ENCODE assay signal across 24 cellular contexts in genomic region chr4:61605971-61606370, GRCh38.
"Had no signal": no experiment of that assay in that cellular context is flagged by ENCODE, and none has a peak within 500 bp of the region (broad histone marks: within the 10 kb centered on the region; RNA-seq: fewer than 3 reads in every experiment).

No MANE protein-coding gene starts in this region.

- H3K27ac Mint-ChIP-seq: activated CD4-positive, alpha-beta memory T cell treated with anti-CD3 and anti-CD28 coated beads for 36 hours; activated CD4-positive, alpha-beta T cell treated with anti-CD3 and anti-CD28 coated beads, Interleukin-2, amount 10 ng/mL, durations not matched to agents 7 days and 5 days; activated naive CD8-positive, alpha-beta T cell treated with anti-CD3 and anti-CD28 coated beads for 36 hours had no signal

- H3K27ac ChIP-seq: brain microvascular endothelial cell, cardiac muscle cell, SJCRH30, VCaP had no signal

- H3K4me3 ChIP-seq: cardiac muscle cell, SJCRH30 had no signal

- H3K36me3 Mint-ChIP-seq: activated CD4-positive, alpha-beta memory T cell treated with anti-CD3 and anti-CD28 coated beads for 36 hours; activated naive CD8-positive, alpha-beta T cell treated with anti-CD3 and anti-CD28 coated beads for 36 hours had no signal

- DNase-seq: activated CD4-positive, alpha-beta memory T cell treated with anti-CD3 and anti-CD28 coated beads for 36 hours; activated CD4-positive, alpha-beta T cell treated with anti-CD3 and anti-CD28 coated beads, Interleukin-2, amount 10 ng/mL, durations not matched to agents 7 days and 5 days; activated CD4-positive, CD25-positive, alpha-beta regulatory T cell; activated CD8-positive, alpha-beta memory T cell treated with anti-CD3 and anti-CD28 coated beads for 24 hours; activated effector memory CD4-positive, alpha-beta T cell treated with anti-CD3 and anti-CD28 coated beads, Interleukin-2, amount 50 U/mL, for 16 hours; activated naive CD4-positive, alpha-beta T cell treated with Interleukin-2 at 50 U/mL for 16 hours; activated naive CD8-positive, alpha-beta T cell treated with anti-CD3 and anti-CD28 coated beads for 36 hours; activated T-cell treated with anti-CD3 and anti-CD28 coated beads, Interleukin-2, amount 50 U/mL, for 4 hours; brain microvascular endothelial cell; IMR-90; KBM-7; NCI-H1048; NCI-H1417; NCI-H1930; NCI-H2107; NCI-H345; NCI-H510A; NCI-H526 treated with DMSO at 0.1 percent for 48 hours; NCI-H82; SJCRH30; SK-N-SH; SW 1271 had no signal

- H3K36me3 ChIP-seq: brain microvascular endothelial cell, cardiac muscle cell, SJCRH30 had no signal

- H3K9me3 ChIP-seq: SJCRH30, SK-N-SH had no signal

- ATAC-seq: activated T-cell treated with anti-CD3 and anti-CD28 coated beads, Interleukin-2, amount 50 U/mL, for 4 hours had no signal

- H3K27me3 ChIP-seq: brain microvascular endothelial cell, cardiac muscle cell, SJCRH30 had no signal
